In genomic region chr14:103960457-103960856, GRCh38 we compare ENCODE assay signal across 1 cellular context.
TF ChIP-seq lines count a peak whose summit lies in the region.

No MANE protein-coding gene starts in this region.

TF ChIP-seq in GM23338, 12 proteins besides CTCF, POLR2A, EP300 and RAD21:
- TF ChIP-seq EZH2phosphoT487 (IDR thresholded peaks at IDR 0.05; ENCODE audit: unreplicated experiment) (no peak), STAT1 (IDR thresholded peaks at IDR 0.05; ENCODE audit: unreplicated experiment) (no peak), ZNF331 (CRISPR knock-in tag; IDR thresholded peaks at IDR 0.05; ENCODE audit: low read depth) (no peak), REST (IDR thresholded peaks at IDR 0.05; ENCODE audit: unreplicated experiment) (no peak), NANOG (IDR thresholded peaks at IDR 0.05; ENCODE audit: borderline replicate concordance) (no peak), POLR2AphosphoS5 (IDR thresholded peaks at IDR 0.05; ENCODE audit: low read depth) (no peak), CREB1 (CRISPR knock-in tag; IDR thresholded peaks at IDR 0.05; ENCODE audit: low read depth) (no peak), ZNF462 (CRISPR knock-in tag; IDR thresholded peaks at IDR 0.05) (no peak), ZNF114 (CRISPR knock-in tag; IDR thresholded peaks at IDR 0.05) (no peak), EZH2 (IDR thresholded peaks at IDR 0.05; ENCODE audit: low read depth, unreplicated experiment) (no peak), JUNB (IDR thresholded peaks at IDR 0.05; ENCODE audit: unreplicated experiment) (no peak), ETS1 (IDR thresholded peaks at IDR 0.05) (no peak)
TF ChIP-seq in GM23338: peak in this region for 0.
